1 cellular context compared by ENCODE assay signal in the genomic region with DNA sequence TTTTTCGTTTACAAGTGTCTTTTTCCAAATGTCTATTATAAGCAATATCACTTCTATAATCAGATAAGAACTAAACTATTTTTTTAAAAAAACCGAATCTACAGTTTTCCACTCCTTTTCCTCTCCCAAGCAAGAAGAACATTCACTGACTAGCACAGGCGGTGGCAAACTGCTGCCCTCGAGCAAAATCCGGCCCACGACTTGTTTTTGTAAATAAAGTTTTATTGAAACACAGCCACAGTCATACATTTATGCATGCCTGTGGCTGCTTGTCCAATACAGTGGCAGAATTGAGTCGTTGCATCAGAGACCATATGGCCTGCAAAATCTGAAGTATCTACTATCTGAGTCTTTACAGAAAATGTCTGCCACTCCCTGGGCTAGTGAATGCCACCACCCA.
TF ChIP-seq lines count a peak whose summit lies in the region.

No MANE protein-coding gene starts in this region.

TF ChIP-seq in GM12878, 131 proteins besides CTCF, POLR2A, EP300 and RAD21 (continued from another document):
- TF ChIP-seq, protein P1, sequence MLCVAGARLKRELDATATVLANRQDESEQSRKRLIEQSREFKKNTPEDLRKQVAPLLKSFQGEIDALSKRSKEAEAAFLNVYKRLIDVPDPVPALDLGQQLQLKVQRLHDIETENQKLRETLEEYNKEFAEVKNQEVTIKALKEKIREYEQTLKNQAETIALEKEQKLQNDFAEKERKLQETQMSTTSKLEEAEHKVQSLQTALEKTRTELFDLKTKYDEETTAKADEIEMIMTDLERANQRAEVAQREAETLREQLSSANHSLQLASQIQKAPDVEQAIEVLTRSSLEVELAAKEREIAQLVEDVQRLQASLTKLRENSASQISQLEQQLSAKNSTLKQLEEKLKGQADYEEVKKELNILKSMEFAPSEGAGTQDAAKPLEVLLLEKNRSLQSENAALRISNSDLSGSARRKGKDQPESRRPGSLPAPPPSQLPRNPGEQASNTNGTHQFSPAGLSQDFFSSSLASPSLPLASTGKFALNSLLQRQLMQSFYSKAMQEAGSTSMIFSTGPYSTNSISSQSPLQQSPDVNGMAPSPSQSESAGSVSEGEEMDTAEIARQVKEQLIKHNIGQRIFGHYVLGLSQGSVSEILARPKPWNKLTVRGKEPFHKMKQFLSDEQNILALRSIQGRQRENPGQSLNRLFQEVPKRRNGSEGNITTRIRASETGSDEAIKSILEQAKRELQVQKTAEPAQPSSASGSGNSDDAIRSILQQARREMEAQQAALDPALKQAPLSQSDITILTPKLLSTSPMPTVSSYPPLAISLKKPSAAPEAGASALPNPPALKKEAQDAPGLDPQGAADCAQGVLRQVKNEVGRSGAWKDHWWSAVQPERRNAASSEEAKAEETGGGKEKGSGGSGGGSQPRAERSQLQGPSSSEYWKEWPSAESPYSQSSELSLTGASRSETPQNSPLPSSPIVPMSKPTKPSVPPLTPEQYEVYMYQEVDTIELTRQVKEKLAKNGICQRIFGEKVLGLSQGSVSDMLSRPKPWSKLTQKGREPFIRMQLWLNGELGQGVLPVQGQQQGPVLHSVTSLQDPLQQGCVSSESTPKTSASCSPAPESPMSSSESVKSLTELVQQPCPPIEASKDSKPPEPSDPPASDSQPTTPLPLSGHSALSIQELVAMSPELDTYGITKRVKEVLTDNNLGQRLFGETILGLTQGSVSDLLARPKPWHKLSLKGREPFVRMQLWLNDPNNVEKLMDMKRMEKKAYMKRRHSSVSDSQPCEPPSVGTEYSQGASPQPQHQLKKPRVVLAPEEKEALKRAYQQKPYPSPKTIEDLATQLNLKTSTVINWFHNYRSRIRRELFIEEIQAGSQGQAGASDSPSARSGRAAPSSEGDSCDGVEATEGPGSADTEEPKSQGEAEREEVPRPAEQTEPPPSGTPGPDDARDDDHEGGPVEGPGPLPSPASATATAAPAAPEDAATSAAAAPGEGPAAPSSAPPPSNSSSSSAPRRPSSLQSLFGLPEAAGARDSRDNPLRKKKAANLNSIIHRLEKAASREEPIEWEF (IDR thresholded peaks at IDR 0.05; ENCODE audit: insufficient replicate concordance, low read depth, low read length), result no peak
